ENCODE assay signal across 1 cellular context in the genomic region with DNA sequence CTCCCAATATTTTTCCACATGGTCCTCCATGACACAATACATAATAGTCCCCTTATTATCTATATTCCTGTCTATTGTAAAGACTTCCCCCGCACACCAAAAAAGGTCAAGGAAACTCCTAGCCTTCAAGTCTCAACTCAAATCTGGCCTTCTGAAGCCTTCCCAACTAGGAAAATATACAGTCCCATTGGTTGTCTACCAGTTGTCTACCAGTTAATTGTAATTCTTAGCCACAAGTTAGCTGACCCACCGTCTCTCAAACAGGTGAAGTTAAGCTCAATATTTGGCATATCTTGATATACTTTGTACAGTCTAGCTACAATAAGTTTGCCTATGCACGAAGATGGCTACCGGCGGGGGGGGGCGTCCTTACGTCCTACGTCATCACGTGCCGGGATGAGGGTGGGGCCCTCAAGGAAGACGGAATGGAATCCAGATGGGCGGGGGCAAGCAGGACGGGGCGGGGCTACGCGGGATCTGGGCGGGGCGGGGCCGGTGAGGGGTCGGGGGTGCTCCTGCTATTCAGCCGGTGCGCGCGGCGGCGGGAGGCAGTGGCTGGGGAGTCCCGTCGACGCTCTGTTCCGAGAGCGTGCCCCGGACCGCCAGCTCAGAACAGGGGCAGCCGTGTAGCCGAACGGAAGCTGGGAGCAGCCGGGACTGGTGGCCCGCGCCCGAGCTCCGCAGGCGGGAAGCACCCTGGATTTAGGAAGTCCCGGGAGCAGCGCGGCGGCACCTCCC.
A peak's percentile ranks its signal among the peaks of the same experiment; 100 is the strongest.
TF ChIP-seq lines count a peak whose summit lies in the region.

Gene AHR (plus strand): TSS at position 551 of the 738 bp plus-strand sequence. CDS start 613 bp downstream, outside the sequence.

TF ChIP-seq in HepG2, 621 proteins besides CTCF, POLR2A, EP300 and RAD21 (continued from another document and continues in another):
- TF ChIP-seq ZNF513 (CRISPR knock-in tag; conservative IDR thresholded peaks at IDR 0.05) (no peak), ZFX (CRISPR knock-in tag; IDR thresholded peaks at IDR 0.05; ENCODE audit: low read depth) (peak; percentile 70), RFXANK (CRISPR knock-in tag; IDR thresholded peaks at IDR 0.05) (no peak), GABPB1 (CRISPR knock-in tag; IDR thresholded peaks at IDR 0.05) (peak; percentile 72; the same call in 1 of the 2 replicates), ZNF589 (CRISPR knock-in tag; conservative IDR thresholded peaks at IDR 0.05) (no peak), ZBTB42 (CRISPR knock-in tag; IDR thresholded peaks at IDR 0.05) (no peak), ZNF777 (CRISPR knock-in tag; IDR thresholded peaks at IDR 0.05) (no peak), ZNF660 (CRISPR knock-in tag; IDR thresholded peaks at IDR 0.05; ENCODE audit: borderline replicate concordance, low read depth) (no peak), CC2D1A (CRISPR knock-in tag; IDR thresholded peaks at IDR 0.05) (no peak), ZNF362 (CRISPR knock-in tag; IDR thresholded peaks at IDR 0.05; ENCODE audit: borderline replicate concordance) (no peak), AHDC1 (CRISPR knock-in tag; IDR thresholded peaks at IDR 0.05; ENCODE audit: borderline replicate concordance) (peak; percentile 44; the same call in 1 of the 2 replicates), ZBTB7B (CRISPR knock-in tag; IDR thresholded peaks at IDR 0.05) (no peak), PHF20 (CRISPR knock-in tag; IDR thresholded peaks at IDR 0.05) (peak; percentile 48; the same call in 1 of the 2 replicates), MTF1 (CRISPR knock-in tag; IDR thresholded peaks at IDR 0.05) (no peak), SMAD3 (CRISPR knock-in tag; IDR thresholded peaks at IDR 0.05) (0 out of 2 replicates have a peak, but pooled peaks have one; percentile 47), ATF1 (CRISPR knock-in tag; IDR thresholded peaks at IDR 0.05) (peak; percentile 86), KDM2A (CRISPR knock-in tag; IDR thresholded peaks at IDR 0.05; ENCODE audit: borderline replicate concordance, low read depth) (peak; percentile 83)
- TF ChIP-seq, protein P1, sequence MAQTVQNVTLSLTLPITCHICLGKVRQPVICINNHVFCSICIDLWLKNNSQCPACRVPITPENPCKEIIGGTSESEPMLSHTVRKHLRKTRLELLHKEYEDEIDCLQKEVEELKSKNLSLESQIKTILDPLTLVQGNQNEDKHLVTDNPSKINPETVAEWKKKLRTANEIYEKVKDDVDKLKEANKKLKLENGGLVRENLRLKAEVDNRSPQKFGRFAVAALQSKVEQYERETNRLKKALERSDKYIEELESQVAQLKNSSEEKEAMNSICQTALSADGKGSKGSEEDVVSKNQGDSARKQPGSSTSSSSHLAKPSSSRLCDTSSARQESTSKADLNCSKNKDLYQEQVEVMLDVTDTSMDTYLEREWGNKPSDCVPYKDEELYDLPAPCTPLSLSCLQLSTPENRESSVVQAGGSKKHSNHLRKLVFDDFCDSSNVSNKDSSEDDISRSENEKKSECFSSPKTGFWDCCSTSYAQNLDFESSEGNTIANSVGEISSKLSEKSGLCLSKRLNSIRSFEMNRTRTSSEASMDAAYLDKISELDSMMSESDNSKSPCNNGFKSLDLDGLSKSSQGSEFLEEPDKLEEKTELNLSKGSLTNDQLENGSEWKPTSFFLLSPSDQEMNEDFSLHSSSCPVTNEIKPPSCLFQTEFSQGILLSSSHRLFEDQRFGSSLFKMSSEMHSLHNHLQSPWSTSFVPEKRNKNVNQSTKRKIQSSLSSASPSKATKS (CRISPR knock-in tag; IDR thresholded peaks at IDR 0.05): no peak
- TF ChIP-seq, protein P2, sequence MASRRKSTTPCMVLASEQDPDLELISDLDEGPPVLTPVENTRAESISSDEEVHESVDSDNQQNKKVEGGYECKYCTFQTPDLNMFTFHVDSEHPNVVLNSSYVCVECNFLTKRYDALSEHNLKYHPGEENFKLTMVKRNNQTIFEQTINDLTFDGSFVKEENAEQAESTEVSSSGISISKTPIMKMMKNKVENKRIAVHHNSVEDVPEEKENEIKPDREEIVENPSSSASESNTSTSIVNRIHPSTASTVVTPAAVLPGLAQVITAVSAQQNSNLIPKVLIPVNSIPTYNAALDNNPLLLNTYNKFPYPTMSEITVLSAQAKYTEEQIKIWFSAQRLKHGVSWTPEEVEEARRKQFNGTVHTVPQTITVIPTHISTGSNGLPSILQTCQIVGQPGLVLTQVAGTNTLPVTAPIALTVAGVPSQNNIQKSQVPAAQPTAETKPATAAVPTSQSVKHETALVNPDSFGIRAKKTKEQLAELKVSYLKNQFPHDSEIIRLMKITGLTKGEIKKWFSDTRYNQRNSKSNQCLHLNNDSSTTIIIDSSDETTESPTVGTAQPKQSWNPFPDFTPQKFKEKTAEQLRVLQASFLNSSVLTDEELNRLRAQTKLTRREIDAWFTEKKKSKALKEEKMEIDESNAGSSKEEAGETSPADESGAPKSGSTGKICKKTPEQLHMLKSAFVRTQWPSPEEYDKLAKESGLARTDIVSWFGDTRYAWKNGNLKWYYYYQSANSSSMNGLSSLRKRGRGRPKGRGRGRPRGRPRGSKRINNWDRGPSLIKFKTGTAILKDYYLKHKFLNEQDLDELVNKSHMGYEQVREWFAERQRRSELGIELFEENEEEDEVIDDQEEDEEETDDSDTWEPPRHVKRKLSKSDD (CRISPR knock-in tag; IDR thresholded peaks at IDR 0.05; ENCODE audit: low read depth): no peak; the same call in 1 of the 2 replicates
- TF ChIP-seq, protein P3, sequence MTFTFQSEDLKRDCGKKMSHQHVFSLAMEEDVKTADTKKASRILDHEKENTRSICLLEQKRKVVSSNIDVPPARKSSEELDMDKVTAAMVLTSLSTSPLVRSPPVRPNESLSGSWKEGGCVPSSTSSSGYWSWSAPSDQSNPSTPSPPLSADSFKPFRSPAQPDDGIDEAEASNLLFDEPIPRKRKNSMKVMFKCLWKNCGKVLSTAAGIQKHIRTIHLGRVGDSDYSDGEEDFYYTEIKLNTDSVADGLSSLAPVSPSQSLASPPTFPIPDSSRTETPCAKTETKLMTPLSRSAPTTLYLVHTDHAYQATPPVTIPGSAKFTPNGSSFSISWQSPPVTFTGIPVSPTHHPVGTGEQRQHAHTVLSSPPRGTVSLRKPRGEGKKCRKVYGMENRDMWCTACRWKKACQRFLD (CRISPR knock-in tag; IDR thresholded peaks at IDR 0.05; ENCODE audit: borderline replicate concordance): no peak
- TF ChIP-seq, protein P4, sequence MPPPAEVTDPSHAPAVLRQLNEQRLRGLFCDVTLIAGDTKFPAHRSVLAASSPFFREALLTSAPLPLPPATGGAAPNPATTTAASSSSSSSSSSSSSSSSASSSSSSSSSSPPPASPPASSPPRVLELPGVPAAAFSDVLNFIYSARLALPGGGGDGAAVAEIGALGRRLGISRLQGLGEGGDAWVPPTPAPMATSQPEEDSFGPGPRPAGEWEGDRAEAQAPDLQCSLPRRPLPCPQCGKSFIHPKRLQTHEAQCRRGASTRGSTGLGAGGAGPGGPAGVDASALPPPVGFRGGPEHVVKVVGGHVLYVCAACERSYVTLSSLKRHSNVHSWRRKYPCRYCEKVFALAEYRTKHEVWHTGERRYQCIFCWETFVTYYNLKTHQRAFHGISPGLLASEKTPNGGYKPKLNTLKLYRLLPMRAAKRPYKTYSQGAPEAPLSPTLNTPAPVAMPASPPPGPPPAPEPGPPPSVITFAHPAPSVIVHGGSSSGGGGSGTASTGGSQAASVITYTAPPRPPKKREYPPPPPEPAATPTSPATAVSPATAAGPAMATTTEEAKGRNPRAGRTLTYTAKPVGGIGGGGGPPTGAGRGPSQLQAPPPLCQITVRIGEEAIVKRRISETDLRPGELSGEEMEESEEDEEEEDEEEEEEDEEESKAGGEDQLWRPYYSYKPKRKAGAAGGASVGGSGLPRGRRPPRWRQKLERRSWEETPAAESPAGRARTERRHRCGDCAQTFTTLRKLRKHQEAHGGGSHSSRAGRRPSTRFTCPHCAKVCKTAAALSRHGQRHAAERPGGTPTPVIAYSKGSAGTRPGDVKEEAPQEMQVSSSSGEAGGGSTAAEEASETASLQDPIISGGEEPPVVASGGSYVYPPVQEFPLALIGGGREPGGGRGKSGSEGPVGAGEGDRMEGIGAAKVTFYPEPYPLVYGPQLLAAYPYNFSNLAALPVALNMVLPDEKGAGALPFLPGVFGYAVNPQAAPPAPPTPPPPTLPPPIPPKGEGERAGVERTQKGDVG (CRISPR knock-in tag; IDR thresholded peaks at IDR 0.05; ENCODE audit: borderline replicate concordance): no peak
- TF ChIP-seq, protein P5, sequence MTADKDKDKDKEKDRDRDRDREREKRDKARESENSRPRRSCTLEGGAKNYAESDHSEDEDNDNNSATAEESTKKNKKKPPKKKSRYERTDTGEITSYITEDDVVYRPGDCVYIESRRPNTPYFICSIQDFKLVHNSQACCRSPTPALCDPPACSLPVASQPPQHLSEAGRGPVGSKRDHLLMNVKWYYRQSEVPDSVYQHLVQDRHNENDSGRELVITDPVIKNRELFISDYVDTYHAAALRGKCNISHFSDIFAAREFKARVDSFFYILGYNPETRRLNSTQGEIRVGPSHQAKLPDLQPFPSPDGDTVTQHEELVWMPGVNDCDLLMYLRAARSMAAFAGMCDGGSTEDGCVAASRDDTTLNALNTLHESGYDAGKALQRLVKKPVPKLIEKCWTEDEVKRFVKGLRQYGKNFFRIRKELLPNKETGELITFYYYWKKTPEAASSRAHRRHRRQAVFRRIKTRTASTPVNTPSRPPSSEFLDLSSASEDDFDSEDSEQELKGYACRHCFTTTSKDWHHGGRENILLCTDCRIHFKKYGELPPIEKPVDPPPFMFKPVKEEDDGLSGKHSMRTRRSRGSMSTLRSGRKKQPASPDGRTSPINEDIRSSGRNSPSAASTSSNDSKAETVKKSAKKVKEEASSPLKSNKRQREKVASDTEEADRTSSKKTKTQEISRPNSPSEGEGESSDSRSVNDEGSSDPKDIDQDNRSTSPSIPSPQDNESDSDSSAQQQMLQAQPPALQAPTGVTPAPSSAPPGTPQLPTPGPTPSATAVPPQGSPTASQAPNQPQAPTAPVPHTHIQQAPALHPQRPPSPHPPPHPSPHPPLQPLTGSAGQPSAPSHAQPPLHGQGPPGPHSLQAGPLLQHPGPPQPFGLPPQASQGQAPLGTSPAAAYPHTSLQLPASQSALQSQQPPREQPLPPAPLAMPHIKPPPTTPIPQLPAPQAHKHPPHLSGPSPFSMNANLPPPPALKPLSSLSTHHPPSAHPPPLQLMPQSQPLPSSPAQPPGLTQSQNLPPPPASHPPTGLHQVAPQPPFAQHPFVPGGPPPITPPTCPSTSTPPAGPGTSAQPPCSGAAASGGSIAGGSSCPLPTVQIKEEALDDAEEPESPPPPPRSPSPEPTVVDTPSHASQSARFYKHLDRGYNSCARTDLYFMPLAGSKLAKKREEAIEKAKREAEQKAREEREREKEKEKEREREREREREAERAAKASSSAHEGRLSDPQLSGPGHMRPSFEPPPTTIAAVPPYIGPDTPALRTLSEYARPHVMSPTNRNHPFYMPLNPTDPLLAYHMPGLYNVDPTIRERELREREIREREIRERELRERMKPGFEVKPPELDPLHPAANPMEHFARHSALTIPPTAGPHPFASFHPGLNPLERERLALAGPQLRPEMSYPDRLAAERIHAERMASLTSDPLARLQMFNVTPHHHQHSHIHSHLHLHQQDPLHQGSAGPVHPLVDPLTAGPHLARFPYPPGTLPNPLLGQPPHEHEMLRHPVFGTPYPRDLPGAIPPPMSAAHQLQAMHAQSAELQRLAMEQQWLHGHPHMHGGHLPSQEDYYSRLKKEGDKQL (CRISPR knock-in tag; IDR thresholded peaks at IDR 0.05; ENCODE audit: low read depth): no peak; the same call in 1 of the 2 replicates
